Comparison of ENCODE assay signal across 23 cellular contexts in genomic region chr10:132465889-132466519, GRCh38.
DNase-seq lines count a peak whose midpoint lies in the region; ATAC-seq and TF ChIP-seq lines count a peak whose summit lies in the region.
"Had no signal": no experiment of that assay in that cellular context is flagged by ENCODE, and none has a peak within 500 bp of the region (broad histone marks: within the 10 kb centered on the region; RNA-seq: fewer than 3 reads in every experiment).

No MANE protein-coding gene starts in this region.

- H3K27me3 ChIP-seq in left lung (no peaks in the 10 kb centered on the region), spleen (replicated peaks in 1 of 7) (peaks cover 0 to 15% (median 0%) of the 10 kb centered on the region in 7 donors), prostate gland (replicated peaks; ENCODE audit: insufficient read depth) (no peaks in the 10 kb centered on the region), A673 (replicated peaks; ENCODE audit: insufficient read depth, low read depth, low read length, poor library complexity) (no peaks in the 10 kb centered on the region)
- H3K27me3 ChIP-seq: cardiac muscle cell, suprapubic skin had no signal

- H3K9me3 Mint-ChIP-seq in natural killer cell treated with Interleukin-12 subunit alpha and Interleukin-12 subunit beta and Interleukin-15 and Interleukin-18, amount 100 ng/mL, for 72 hours, result no peaks in the 10 kb centered on the region
- no peaks in the 10 kb centered on the region for H3K9me3 Mint-ChIP-seq in natural killer cell
- no peaks in the 10 kb centered on the region for H3K9me3 Mint-ChIP-seq in endothelial cell (ENCODE audit: unreplicated experiment)

- peaks cover 5 to 13% of the 10 kb centered on the region in 2 donors for H3K4me1 ChIP-seq in left lung
- peaks cover 0 to 23% (median 6%) of the 10 kb centered on the region in 6 donors for H3K4me1 ChIP-seq in spleen
- peaks cover 5% of the 10 kb centered on the region for H3K4me1 ChIP-seq in prostate gland (replicated peaks)
- H3K4me1 ChIP-seq in A673 (ENCODE audit: insufficient read depth, low read length, poor library complexity, severe bottlenecking), result peaks cover 16% of the 10 kb centered on the region
- H3K4me1 ChIP-seq: parathyroid adenoma had no signal

- no TSS peak for BruUV-seq in A673 (replicated peaks; lab: Mats Ljungman, UMichigan)

- intact Hi-C loops in natural killer cell (cut with micrococcal nuclease) (no loop called here), left lung (cut with DNase I) (no loop called here), spleen (cut with DNase I; ENCODE audit: low total_unique reads) (no loop called here), prostate gland (cut with DNase I) (loop anchor here (2.0 kb wide), 2 partner anchors 15 to 71 kb away; partner anchors contain the start of gene INPP5A), A673 (cut with micrococcal nuclease; ENCODE audit: unreplicated experiment) (no loop called here)

- no peaks in the 10 kb centered on the region for H3K4me1 Mint-ChIP-seq in natural killer cell treated with Interleukin-12 subunit alpha and Interleukin-12 subunit beta and Interleukin-15 and Interleukin-18, amount 100 ng/mL, for 72 hours (ENCODE audit: low read depth in 2 of 2)
- H3K4me1 Mint-ChIP-seq in natural killer cell (no peaks in the 10 kb centered on the region), endothelial cell (ENCODE audit: unreplicated experiment) (no peaks in the 10 kb centered on the region)
- H3K4me1 Mint-ChIP-seq: memory B cell had no signal

- DNase-seq in natural killer cell treated with Interleukin-12 subunit alpha and Interleukin-12 subunit beta and Interleukin-15 and Interleukin-18, amount 100 ng/mL, for 72 hours (ENCODE audit: low spot score), result peak; percentile 32
- DNase-seq in natural killer cell, result no peak
- DNase-seq in left lung, result peak; percentile 29 to 74
- DNase-seq in spleen, result peak; percentile 54
- DNase-seq in prostate gland (ENCODE audit: low spot score), result no peak
- DNase-seq in endothelial cell (ENCODE audit: low spot score), result no peak
- no peak for DNase-seq in A673 (ENCODE audit: low spot score)
- no peak for DNase-seq in activated gamma-delta T cell treated with Interleukin-2 at 50 U/mL for 16 hours
- DNase-seq: activated CD4-positive, CD25-positive, alpha-beta regulatory T cell treated with anti-CD3 and anti-CD28 coated beads, Interleukin-2, amount 50 U/mL, for 72 hours; activated CD8-positive, alpha-beta T cell treated with anti-CD3 and anti-CD28 coated beads, Interleukin-2, amount 10 ng/mL, durations not matched to agents 7 days and 5 days; activated naive CD4-positive, alpha-beta T cell; amniotic stem cell; hypothalamus; KG1; naive B cell; NCI-H1694 treated with DMSO at 0.1 percent for 48 hours; NCI-H69; stimulated activated CD4-positive, alpha-beta T cell treated with anti-CD3 and anti-CD28 coated beads, Interleukin-1b, Interleukin-23, amount 100 ng/mL, for 48 hours had no signal

- H3K36me3 ChIP-seq in left lung, result no peaks in the 10 kb centered on the region
- no peaks in the 10 kb centered on the region for H3K36me3 ChIP-seq in spleen
- no peaks in the 10 kb centered on the region for H3K36me3 ChIP-seq in prostate gland
- H3K36me3 ChIP-seq in A673 (ENCODE audit: insufficient read depth, low read length, poor library complexity, severe bottlenecking), result no peaks in the 10 kb centered on the region
- H3K36me3 ChIP-seq: cardiac muscle cell, suprapubic skin had no signal

- no peak overlapping the region for H3K4me3 Mint-ChIP-seq in natural killer cell treated with Interleukin-12 subunit alpha and Interleukin-12 subunit beta and Interleukin-15 and Interleukin-18, amount 100 ng/mL, for 72 hours
- H3K4me3 Mint-ChIP-seq in natural killer cell, result no peak overlapping the region
- no peak overlapping the region for H3K4me3 Mint-ChIP-seq in endothelial cell (ENCODE audit: unreplicated experiment)
- H3K4me3 Mint-ChIP-seq: activated CD8-positive, alpha-beta T cell treated with anti-CD3 and anti-CD28 coated beads, Interleukin-2, amount 10 ng/mL, durations not matched to agents 7 days and 5 days; B cell; memory B cell; naive B cell had no signal

- H3K9me3 ChIP-seq in left lung (no peaks in the 10 kb centered on the region), spleen (no peaks in the 10 kb centered on the region), prostate gland (no peaks in the 10 kb centered on the region), A673 (ENCODE audit: low read depth, low read length, poor library complexity, severe bottlenecking) (no peaks in the 10 kb centered on the region)
- H3K9me3 ChIP-seq: suprapubic skin had no signal

- H3K36me3 Mint-ChIP-seq in natural killer cell treated with Interleukin-12 subunit alpha and Interleukin-12 subunit beta and Interleukin-15 and Interleukin-18, amount 100 ng/mL, for 72 hours, result no peaks in the 10 kb centered on the region
- H3K36me3 Mint-ChIP-seq in natural killer cell, result no peaks in the 10 kb centered on the region
- no peaks in the 10 kb centered on the region for H3K36me3 Mint-ChIP-seq in endothelial cell (ENCODE audit: low read depth, unreplicated experiment)

- TF ChIP-seq POLR2A in spleen (IDR thresholded peaks at IDR 0.05) (no peak), prostate gland (IDR thresholded peaks at IDR 0.05) (no peak)

- CTCF ChIA-PET in A673 (lab: Charles Lee), result interaction anchor here (0.5 kb wide), 1 partner anchor 481 kb away, joined by 5 read pairs; no protein-coding TSS in a partner anchor

- H3K27ac Mint-ChIP-seq in natural killer cell treated with Interleukin-12 subunit alpha and Interleukin-12 subunit beta and Interleukin-15 and Interleukin-18, amount 100 ng/mL, for 72 hours, result no peak overlapping the region
- H3K27ac Mint-ChIP-seq in natural killer cell (no peak overlapping the region), endothelial cell (ENCODE audit: unreplicated experiment) (no peak overlapping the region)
- H3K27ac Mint-ChIP-seq: activated CD8-positive, alpha-beta T cell treated with anti-CD3 and anti-CD28 coated beads, Interleukin-2, amount 10 ng/mL, durations not matched to agents 7 days and 5 days; B cell; memory B cell; naive B cell had no signal

- no peak for TF ChIP-seq CTCF in natural killer cell (IDR thresholded peaks at IDR 0.05)
- TF ChIP-seq CTCF in left lung (IDR thresholded peaks at IDR 0.05), result no peak
- TF ChIP-seq CTCF in spleen (IDR thresholded peaks at IDR 0.05 in 8 of 11, conservative IDR thresholded peaks at IDR 0.05 in 3 of 11), result no peak
- no peak for TF ChIP-seq CTCF in prostate gland (IDR thresholded peaks at IDR 0.05)
- TF ChIP-seq CTCF in endothelial cell (IDR thresholded peaks at IDR 0.05; ENCODE audit: unreplicated experiment), result no peak
- no peak for TF ChIP-seq CTCF in A673 (conservative IDR thresholded peaks at IDR 0.05; ENCODE audit: low read depth, low read length)

- H3K27me3 Mint-ChIP-seq in natural killer cell treated with Interleukin-12 subunit alpha and Interleukin-12 subunit beta and Interleukin-15 and Interleukin-18, amount 100 ng/mL, for 72 hours, result peaks cover 0 to 8% of the 10 kb centered on the region in 2 donors
- H3K27me3 Mint-ChIP-seq in natural killer cell (ENCODE audit: low read depth in 2 of 2) (peaks cover 0 to 3% of the 10 kb centered on the region in 2 donors), endothelial cell (ENCODE audit: unreplicated experiment) (peaks cover 1% of the 10 kb centered on the region)

- 87 to 95% (median 89%) methylated on average over 10 to 20 of the region's 20 CpGs for WGBS in spleen, 5 donors
- WGBS in prostate gland, result 94% methylated on average over 14 of the region's 20 CpGs

- H3K27ac ChIP-seq in left lung (no peak overlapping the region), spleen (peak overlapping the region in 2 of 8 donors; percentile 64 to 68), prostate gland (no peak overlapping the region), A673 (ENCODE audit: low read depth, low read length, poor library complexity, severe bottlenecking) (no peak overlapping the region)
- H3K27ac ChIP-seq: parathyroid adenoma had no signal

- POLR2A ChIA-PET in A673 (lab: Charles Lee; ENCODE audit: low non-redundant PET), result no interaction called here

- ATAC-seq in natural killer cell treated with Interleukin-12 subunit alpha and Interleukin-12 subunit beta and Interleukin-15 and Interleukin-18, amount 100 ng/mL, for 72 hours, result no peak
- no peak for ATAC-seq in natural killer cell
- ATAC-seq in left lung, result no peak
- ATAC-seq: activated CD8-positive, alpha-beta T cell treated with anti-CD3 and anti-CD28 coated beads, Interleukin-2, amount 10 ng/mL, durations not matched to agents 7 days and 5 days had no signal

- H3K4me3 ChIP-seq in left lung (no peak overlapping the region), spleen (no peak overlapping the region), prostate gland (no peak overlapping the region), A673 (ENCODE audit: low read depth, low read length, poor library complexity, severe bottlenecking) (no peak overlapping the region)
- H3K4me3 ChIP-seq: cardiac muscle cell, suprapubic skin had no signal

Comparison
In these comparisons a context has a peak if more than half of its experiments do, and no peak if none do; other contexts are left out.
1. DNase-seq: peak in natural killer cell treated with Interleukin-12 subunit alpha and Interleukin-12 subunit beta and Interleukin-15 and Interleukin-18, amount 100 ng/mL, for 72 hours (single experiment), left lung (2 of 2) and spleen (single experiment); none in natural killer cell (single experiment), prostate gland (single experiment), endothelial cell (single experiment), A673 (single experiment) and activated gamma-delta T cell treated with Interleukin-2 at 50 U/mL for 16 hours (single experiment).